In genomic region chr1:203028067-203028783, GRCh38 we compare ENCODE assay signal across 13 cellular contexts. TPM values are rescaled to one million over a fixed set of nuclear protein-coding genes. Genes with fewer than 3 reads are reported as not detected.
DNase-seq lines count a peak whose midpoint lies in the region; TF ChIP-seq lines count a peak whose summit lies in the region.
"Had no signal": no experiment of that assay in that cellular context is flagged by ENCODE, and none has a peak within 500 bp of the region (broad histone marks: within the 10 kb centered on the region; RNA-seq: fewer than 3 reads in every experiment).

No MANE protein-coding gene starts in this region.

- peaks cover 26% of the 10 kb centered on the region for H3K36me3 Mint-ChIP-seq in activated naive CD8-positive, alpha-beta T cell treated with anti-CD3 and anti-CD28 coated beads for 36 hours
- H3K36me3 Mint-ChIP-seq in mesothelial cell of epicardium: no peaks in the 10 kb centered on the region

- peak overlapping the region; percentile 86; the same call in 1 of the 2 replicates for H3K4me3 ChIP-seq in BLaER1

- peak; percentile 4 for DNase-seq in 8988T
- DNase-seq in activated naive CD8-positive, alpha-beta T cell treated with anti-CD3 and anti-CD28 coated beads for 36 hours: no peak
- no peak for DNase-seq in mesothelial cell of epicardium (ENCODE audit: low spot score in 2 of 2, unreplicated experiment in 2 of 2)
- no peak for DNase-seq in NCI-H187 (lab: John Stamatoyannopoulos, UW)
- DNase-seq in effector CD4-positive, alpha-beta T cell: no peak
- DNase-seq in SKM-1 (lab: John Stamatoyannopoulos, UW; ENCODE audit: unreplicated experiment): no peak
- no peak for DNase-seq in H4 (ENCODE audit: low spot score)
- DNase-seq: activated CD4-positive, CD25-positive, alpha-beta regulatory T cell treated with anti-CD3 and anti-CD28 coated beads, Interleukin-2, amount 50 U/mL, for 72 hours; Calu3; SHP77 treated with DMSO at 0.1 percent for 48 hours had no signal

- peak overlapping the region; percentile 84 for H3K4me3 Mint-ChIP-seq in activated naive CD8-positive, alpha-beta T cell treated with anti-CD3 and anti-CD28 coated beads for 36 hours
- H3K4me3 Mint-ChIP-seq in mesothelial cell of epicardium: peak overlapping the region; percentile 72

- H3K27me3 ChIP-seq in BLaER1: no peaks in the 10 kb centered on the region

- peak overlapping the region; percentile 94 for H3K4me2 ChIP-seq in BLaER1

- H4K20me1 ChIP-seq in BLaER1: peaks cover 15% of the 10 kb centered on the region

- H3K4me1 ChIP-seq in BLaER1: peaks cover 66% of the 10 kb centered on the region

- H3K4me1 Mint-ChIP-seq in activated naive CD8-positive, alpha-beta T cell treated with anti-CD3 and anti-CD28 coated beads for 36 hours: peaks cover 12% of the 10 kb centered on the region
- H3K4me1 Mint-ChIP-seq in mesothelial cell of epicardium: peaks cover 20% of the 10 kb centered on the region

- peak overlapping the region; percentile 50 for H3K27ac ChIP-seq in BLaER1

- TF ChIP-seq CTCF in mesothelial cell of epicardium (IDR thresholded peaks at IDR 0.05; ENCODE audit: unreplicated experiment): no peak

- peaks cover 38% of the 10 kb centered on the region for H3K36me3 ChIP-seq in BLaER1

- H3K27ac Mint-ChIP-seq in activated naive CD8-positive, alpha-beta T cell treated with anti-CD3 and anti-CD28 coated beads for 36 hours: no peak overlapping the region
- no peak overlapping the region for H3K27ac Mint-ChIP-seq in mesothelial cell of epicardium

- H3K27me3 Mint-ChIP-seq in activated naive CD8-positive, alpha-beta T cell treated with anti-CD3 and anti-CD28 coated beads for 36 hours: peaks cover 9% of the 10 kb centered on the region
- peaks cover 19% of the 10 kb centered on the region for H3K27me3 Mint-ChIP-seq in mesothelial cell of epicardium (ENCODE audit: low read depth)

- peaks cover 6% of the 10 kb centered on the region for H3K9me3 Mint-ChIP-seq in activated naive CD8-positive, alpha-beta T cell treated with anti-CD3 and anti-CD28 coated beads for 36 hours
- H3K9me3 Mint-ChIP-seq in mesothelial cell of epicardium: no peaks in the 10 kb centered on the region

- no peaks in the 10 kb centered on the region for H3K9me3 ChIP-seq in BLaER1

- peak overlapping the region; percentile 84; the same call in 1 of the 2 replicates for H3K9ac ChIP-seq in BLaER1

RNA-seq across cellular contexts. Expression of gene PPFIA4, which starts 1.9 kb away (rescaled TPM):
- 10 to 100 TPM; 20.8 to 21.3 TPM for total RNA-seq in activated naive CD8-positive, alpha-beta T cell treated with anti-CD3 and anti-CD28 coated beads for 36 hours
- 35.3 to 39.4 TPM (median 38.9 TPM) in 3 replicates for total RNA-seq in mesothelial cell of epicardium
- total RNA-seq in H4 (2014; rRNA removed; shearing (Covaris generic)): 0.27 and 1.1 TPM in 2 replicates

RNA-seq across cellular contexts. Expression of gene TMEM183A, which starts 21.1 kb away (rescaled TPM):
- 10 to 100 TPM; 81.4 to 81.9 TPM for total RNA-seq in activated naive CD8-positive, alpha-beta T cell treated with anti-CD3 and anti-CD28 coated beads for 36 hours
- total RNA-seq in mesothelial cell of epicardium: 58.4 to 64.5 TPM (median 64.0 TPM) in 3 replicates
- 82.8 and 82.9 TPM in 2 replicates for total RNA-seq in H4 (2014; rRNA removed; shearing (Covaris generic))

RNA-seq across cellular contexts. Expression of gene MYOG, which starts 57.6 kb away (rescaled TPM):
- not detected for total RNA-seq in activated naive CD8-positive, alpha-beta T cell treated with anti-CD3 and anti-CD28 coated beads for 36 hours
- not detected in 3 replicates for total RNA-seq in mesothelial cell of epicardium
- total RNA-seq in H4 (2014; rRNA removed; shearing (Covaris generic)): not detected in 2 replicates
- total RNA-seq: activated naive CD4-positive, alpha-beta T cell treated with anti-CD3 and anti-CD28 coated beads, Interleukin-2, amount 50 U/mL, for 72 hours; Calu3; lung microvascular endothelial cell had no signal

Comparison
In these comparisons a context has a peak if more than half of its experiments do, and no peak if none do; other contexts are left out.
1. RNA of gene PPFIA4, which starts 1.9 kb away (total RNA-seq): 35.3 to 39.4 TPM in mesothelial cell of epicardium and 20.8 to 21.3 TPM in activated naive CD8-positive, alpha-beta T cell treated with anti-CD3 and anti-CD28 coated beads for 36 hours; 0.27 to 1.1 TPM in H4; every median in the first group is over 10 times any median in the second.